32 cellular contexts compared by ENCODE assay signal in the genomic region with DNA sequence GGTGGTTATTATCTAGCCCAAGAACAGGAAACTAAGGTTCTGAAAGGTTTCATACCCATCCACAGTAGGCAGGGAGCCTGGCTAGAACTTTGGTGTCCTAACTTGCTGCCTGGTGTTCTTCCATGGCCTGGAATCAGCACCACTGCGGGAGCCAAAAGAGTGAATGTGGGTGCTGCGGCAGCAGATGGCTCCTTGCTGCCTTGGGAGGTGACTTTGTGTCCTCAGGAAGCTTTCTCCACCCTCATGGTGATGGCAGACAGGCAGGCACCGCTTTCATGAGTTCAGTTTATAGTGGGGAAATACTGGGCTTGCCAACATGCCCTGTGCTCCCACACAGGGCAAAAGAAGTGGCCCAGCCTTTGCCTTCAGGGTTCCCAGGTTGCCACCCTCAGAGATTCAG.
"Had no signal": no experiment of that assay in that cellular context is flagged by ENCODE, and none has a peak within 500 bp of the region (broad histone marks: within the 10 kb centered on the region; RNA-seq: fewer than 3 reads in every experiment).

No MANE protein-coding gene starts in this region.

- H3K4me1 ChIP-seq: adrenal gland, body of pancreas, breast epithelium had no signal

- H3K27me3 ChIP-seq: adrenal gland, body of pancreas, brain microvascular endothelial cell, breast epithelium had no signal

- H3K9me3 ChIP-seq: adrenal gland, body of pancreas, breast epithelium had no signal

- H3K4me3 ChIP-seq: adrenal gland, body of pancreas, breast epithelium had no signal

- H3K36me3 ChIP-seq: adrenal gland, brain microvascular endothelial cell, breast epithelium had no signal

- ATAC-seq: activated CD8-positive, alpha-beta T cell treated with anti-CD3 and anti-CD28 coated beads for 36 hours; activated naive CD4-positive, alpha-beta T cell treated with anti-CD3 and anti-CD28 coated beads, Interleukin-2, amount 50 U/mL, for 72 hours; activated T-cell treated with anti-CD3 and anti-CD28 coated beads, Interleukin-2, amount 50 U/mL, for 4 hours; activated T-cell treated with anti-CD3 and anti-CD28 coated beads, Interleukin-2, amount 50 U/mL, for 72 hours; activated T-helper 17 cell treated with anti-CD3 and anti-CD28 coated beads, Interleukin-2, amount 50 U/mL, for 72 hours; body of pancreas had no signal

- H3K27ac ChIP-seq: adrenal gland, body of pancreas, brain microvascular endothelial cell, breast epithelium, VCaP had no signal

- DNase-seq: activated B cell treated with CpG ODN at 0.5 μM for 24 hours; activated CD4-positive, alpha-beta memory T cell treated with anti-CD3 and anti-CD28 coated beads for 36 hours; activated CD4-positive, alpha-beta T cell treated with anti-CD3 and anti-CD28 coated beads for 48 hours; activated CD4-positive, alpha-beta T cell treated with anti-CD3 and anti-CD28 coated beads, Interleukin-2, amount 50 U/mL, for 1 hour; activated CD4-positive, alpha-beta T cell treated with anti-CD3 and anti-CD28 coated beads, Interleukin-2, amount 50 U/mL, for 4 hours; activated CD4-positive, CD25-positive, alpha-beta regulatory T cell treated with anti-CD3 and anti-CD28 coated beads, Interleukin-2, amount 50 U/mL, for 72 hours; activated CD8-positive, alpha-beta memory T cell treated with anti-CD3 and anti-CD28 coated beads, Interleukin-2, amount 50 U/mL, for 4 hours; activated CD8-positive, alpha-beta T cell treated with anti-CD3 and anti-CD28 coated beads for 36 hours; activated effector memory CD4-positive, alpha-beta T cell treated with anti-CD3 and anti-CD28 coated beads, Interleukin-2, amount 50 U/mL, for 16 hours; activated gamma-delta T cell treated with Interleukin-2 at 50 U/mL for 16 hours; activated naive CD4-positive, alpha-beta T cell; activated naive CD4-positive, alpha-beta T cell treated with anti-CD3 and anti-CD28 coated beads for 36 hours; activated naive CD4-positive, alpha-beta T cell treated with anti-CD3 and anti-CD28 coated beads, Interleukin-2, amount 50 U/mL, for 16 hours; activated naive CD8-positive, alpha-beta T cell treated with anti-CD3 and anti-CD28 coated beads for 36 hours; activated T-cell treated with anti-CD3 and anti-CD28 coated beads for 4 hours; activated T-cell treated with anti-CD3 and anti-CD28 coated beads, Interleukin-2, amount 50 U/mL, for 1 hour; activated T-cell treated with anti-CD3 and anti-CD28 coated beads, Interleukin-2, amount 50 U/mL, for 4 hours; activated T-cell treated with anti-CD3 and anti-CD28 coated beads, Interleukin-2, amount 50 U/mL, for 72 hours; adrenal gland; amniotic stem cell; aorta; body of pancreas; brain microvascular endothelial cell; caudate nucleus; cerebellar nuclear complex; T-helper 1 cell; T-helper 2 cell; T-helper 9 cell had no signal
